In the genomic region with DNA sequence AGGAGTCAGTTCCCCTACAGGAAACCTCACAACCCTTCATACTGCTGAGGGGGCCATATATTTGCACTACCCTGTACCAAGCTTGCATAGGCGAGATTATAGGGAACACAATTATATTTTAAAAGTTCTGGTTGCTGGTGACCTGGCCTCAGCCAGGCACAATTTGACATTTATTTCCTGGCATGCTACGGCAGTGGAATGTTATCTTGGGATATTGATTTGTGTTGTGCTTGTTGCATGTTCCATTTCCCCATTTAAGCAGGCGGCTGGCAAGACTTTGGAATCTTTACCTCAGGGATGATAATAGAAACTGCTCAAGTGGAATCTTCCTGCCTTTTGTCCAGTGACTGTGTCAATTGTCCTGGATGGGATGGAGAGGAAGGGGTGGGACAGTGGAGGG, we compare ENCODE assay signal across 27 cellular contexts.
DNase-seq lines count a peak whose midpoint lies in the region; ATAC-seq and TF ChIP-seq lines count a peak whose summit lies in the region.
"Had no signal": no experiment of that assay in that cellular context is flagged by ENCODE, and none has a peak within 500 bp of the region (broad histone marks: within the 10 kb centered on the region; RNA-seq: fewer than 3 reads in every experiment).

No MANE protein-coding gene starts in this region.

- H3K27ac ChIP-seq in cardiac muscle cell: peak overlapping the region; percentile 53
- no peak overlapping the region for H3K27ac ChIP-seq in left ventricle myocardium inferior (replicated peaks)
- no peak overlapping the region for H3K27ac ChIP-seq in neural progenitor cell
- H3K27ac ChIP-seq: A549; BLaER1 treated with 17β-estradiol and CSF1 and Interleukin-3, amounts not matched to agents 10 nM and 100 nM; KMS-11; SJCRH30 had no signal

- no peaks in the 10 kb centered on the region for H3F3A ChIP-seq in neural progenitor cell (ENCODE audit: low read depth)

- peaks cover 7% of the 10 kb centered on the region for H3K27me3 Mint-ChIP-seq in neural progenitor cell (ENCODE audit: insufficient read depth, low read depth)

- H3K27me3 ChIP-seq in cardiac muscle cell (no peaks in the 10 kb centered on the region), left ventricle myocardium inferior (ENCODE audit: low read depth) (no peaks in the 10 kb centered on the region), neural progenitor cell (no peaks in the 10 kb centered on the region)
- H3K27me3 ChIP-seq: BLaER1 treated with 17β-estradiol and CSF1 and Interleukin-3, amounts not matched to agents 10 nM and 100 nM; SJCRH30 had no signal

- H3K4me1 ChIP-seq in cardiac muscle cell (ENCODE audit: low read depth) (peaks cover 18% of the 10 kb centered on the region), left ventricle myocardium inferior (peaks cover 42% of the 10 kb centered on the region), neural progenitor cell (peaks cover 9% of the 10 kb centered on the region)
- H3K4me1 ChIP-seq: A549, HAP-1 had no signal

- peak overlapping the region; percentile 61 for H3K27ac Mint-ChIP-seq in neural progenitor cell
- H3K27ac Mint-ChIP-seq: CD4-positive, alpha-beta T cell; HFFc6; IgD-negative memory B cell had no signal

- intact Hi-C loops in left ventricle myocardium inferior (cut with micrococcal nuclease): no loop called here

- no peaks in the 10 kb centered on the region for H4K20me1 ChIP-seq in neural progenitor cell (ENCODE audit: low read depth)
- H4K20me1 ChIP-seq: BLaER1 treated with 17β-estradiol and CSF1 and Interleukin-3, amounts not matched to agents 10 nM and 100 nM had no signal

- H3K9ac ChIP-seq in neural progenitor cell: no peak overlapping the region
- H3K9ac ChIP-seq: BLaER1 treated with 17β-estradiol and CSF1 and Interleukin-3, amounts not matched to agents 10 nM and 100 nM; KMS-11 had no signal

- peaks cover 36% of the 10 kb centered on the region for H3K4me1 Mint-ChIP-seq in neural progenitor cell
- H3K4me1 Mint-ChIP-seq: IgD-negative memory B cell had no signal

- H2AFZ ChIP-seq in neural progenitor cell (replicated peaks): no peak overlapping the region

- DNase-seq in cardiac muscle cell (ENCODE audit: low read depth in 1 of 2, low spot score in 1 of 2): no peak
- no peak for DNase-seq in left ventricle myocardium inferior
- DNase-seq in left lobe of liver (ENCODE audit: low spot score): no peak
- no peak for DNase-seq in neural progenitor cell (ENCODE audit: low spot score)
- no peak for DNase-seq in DMS153 treated with DMSO at 0.1 percent for 48 hours (lab: John Stamatoyannopoulos, UW; ENCODE audit: unreplicated experiment)
- DNase-seq: AML-193; CD4-positive, alpha-beta T cell; DMS53; GDM1; GOT3; HFFc6; NCI-H1092 treated with DMSO at 0.1 percent for 48 hours; NCI-H1436 treated with DMSO at 0.1 percent for 48 hours; NCI-H187 treated with DMSO at 0.1 percent for 48 hours; NCI-H446; NCI-H524 treated with DMSO at 0.1 percent for 48 hours; NCI-H774; SJCRH30 had no signal

- no peak for TF ChIP-seq CTCF in cardiac muscle cell (IDR thresholded peaks at IDR 0.05; ENCODE audit: low read depth, low read length)
- no peak for TF ChIP-seq CTCF in left ventricle myocardium inferior (IDR thresholded peaks at IDR 0.05; ENCODE audit: borderline replicate concordance)
- no peak for TF ChIP-seq CTCF in neural progenitor cell (IDR thresholded peaks at IDR 0.05)

- no peaks in the 10 kb centered on the region for H3K9me3 ChIP-seq in cardiac muscle cell (ENCODE audit: low read depth)
- H3K9me3 ChIP-seq in left ventricle myocardium inferior (replicated peaks): no peaks in the 10 kb centered on the region
- no peaks in the 10 kb centered on the region for H3K9me3 ChIP-seq in neural progenitor cell (ENCODE audit: low read depth)
- H3K9me3 ChIP-seq: A549; BLaER1 treated with 17β-estradiol and CSF1 and Interleukin-3, amounts not matched to agents 10 nM and 100 nM; HAP-1; SJCRH30 had no signal

- H3K4me2 ChIP-seq in neural progenitor cell: no peak overlapping the region
- H3K4me2 ChIP-seq: A549; BLaER1 treated with 17β-estradiol and CSF1 and Interleukin-3, amounts not matched to agents 10 nM and 100 nM; KMS-11 had no signal

- H3K36me3 ChIP-seq in cardiac muscle cell (no peaks in the 10 kb centered on the region), left ventricle myocardium inferior (no peaks in the 10 kb centered on the region), neural progenitor cell (no peaks in the 10 kb centered on the region)
- H3K36me3 ChIP-seq: BLaER1 treated with 17β-estradiol and CSF1 and Interleukin-3, amounts not matched to agents 10 nM and 100 nM; HAP-1; SJCRH30 had no signal

- no peak overlapping the region for H3K4me3 ChIP-seq in cardiac muscle cell
- no peak overlapping the region for H3K4me3 ChIP-seq in left ventricle myocardium inferior
- H3K4me3 ChIP-seq in neural progenitor cell: no peak overlapping the region
- H3K4me3 ChIP-seq: A549; BLaER1 treated with 17β-estradiol and CSF1 and Interleukin-3, amounts not matched to agents 10 nM and 100 nM; GM12878; HAP-1; SJCRH30 had no signal

- no peaks in the 10 kb centered on the region for H3K79me2 ChIP-seq in neural progenitor cell (ENCODE audit: low read depth)

- no peak overlapping the region for H3K4me3 Mint-ChIP-seq in neural progenitor cell
- H3K4me3 Mint-ChIP-seq: CD4-positive, alpha-beta T cell; HFFc6; IgD-negative memory B cell had no signal

- H3K9me3 Mint-ChIP-seq in neural progenitor cell: no peaks in the 10 kb centered on the region
- H3K9me3 Mint-ChIP-seq: CD4-positive, alpha-beta T cell; HFFc6 had no signal

- ATAC-seq in left lobe of liver (peak; percentile 47), HG03280 (IDR thresholded peaks at IDR 0.05; ENCODE audit: unreplicated experiment) (no peak), HG03045 (IDR thresholded peaks at IDR 0.05; ENCODE audit: unreplicated experiment) (no peak)
- ATAC-seq: A549, GM12878, SK-N-SH treated with all-trans-retinoic acid at 6 μM for 48 hours had no signal

- H3K36me3 Mint-ChIP-seq in neural progenitor cell: no peaks in the 10 kb centered on the region
- H3K36me3 Mint-ChIP-seq: IgD-negative memory B cell had no signal
